Comparison of ENCODE assay signal across 10 cellular contexts in the genomic region with DNA sequence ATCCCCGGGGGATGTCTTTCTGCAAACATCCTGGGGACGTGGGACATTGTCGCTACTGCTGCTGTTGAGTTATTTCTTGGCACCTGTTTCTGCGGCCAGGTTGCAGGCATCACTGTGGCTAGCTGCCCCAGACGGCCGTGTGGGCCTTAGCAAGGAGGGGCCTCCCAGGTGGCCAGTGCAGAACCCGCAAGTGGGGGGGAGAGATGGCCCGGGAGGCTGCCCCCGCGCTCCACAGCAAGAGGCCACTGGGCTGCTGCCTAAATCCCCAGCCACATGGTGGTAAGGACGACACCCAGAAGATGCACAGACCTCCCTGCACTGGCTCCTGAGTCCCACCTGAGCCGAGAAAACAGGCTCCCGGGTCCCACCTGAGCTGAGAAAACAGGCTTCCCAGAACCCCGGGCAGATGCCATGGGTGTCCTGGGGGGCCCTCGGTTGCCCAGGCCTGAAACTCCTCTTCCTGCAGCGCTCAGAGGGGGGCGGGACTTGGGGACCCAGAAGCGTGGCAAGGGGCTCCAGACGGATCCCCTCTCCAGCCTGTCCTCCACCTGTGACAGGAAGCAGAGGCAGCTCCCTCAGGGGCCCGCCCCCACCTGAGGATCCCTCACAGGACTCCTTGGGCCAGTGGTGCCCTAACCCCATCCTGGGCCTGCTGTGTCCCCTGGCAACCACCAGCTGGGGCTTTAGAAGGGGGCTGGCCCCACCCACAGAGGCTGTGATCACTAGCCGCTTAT. TPM values are rescaled to one million over a fixed set of nuclear protein-coding genes. Genes with fewer than 3 reads are reported as not detected.
DNase-seq lines count a peak whose midpoint lies in the region; TF ChIP-seq lines count a peak whose summit lies in the region.
"Had no signal": no experiment of that assay in that cellular context is flagged by ENCODE, and none has a peak within 500 bp of the region (broad histone marks: within the 10 kb centered on the region; RNA-seq: fewer than 3 reads in every experiment).

No MANE protein-coding gene starts in this region.

- H3K36me3 Mint-ChIP-seq in IgD-negative memory B cell, result no peaks in the 10 kb centered on the region
- no peaks in the 10 kb centered on the region for H3K36me3 Mint-ChIP-seq in chondrocyte (ENCODE audit: low read depth)
- H3K36me3 Mint-ChIP-seq in osteocyte (ENCODE audit: unreplicated experiment), result no peaks in the 10 kb centered on the region

- H3K27me3 Mint-ChIP-seq in IgD-negative memory B cell, result peaks cover 7% of the 10 kb centered on the region
- H3K27me3 Mint-ChIP-seq in chondrocyte (ENCODE audit: low read depth), result peaks cover 5% of the 10 kb centered on the region
- H3K27me3 Mint-ChIP-seq in osteocyte (ENCODE audit: unreplicated experiment), result peaks cover 5% of the 10 kb centered on the region

- peaks cover 18 to 28% (median 20%) of the 10 kb centered on the region in 3 donors for H3K4me1 Mint-ChIP-seq in IgD-negative memory B cell
- peaks cover 31% of the 10 kb centered on the region for H3K4me1 Mint-ChIP-seq in chondrocyte (ENCODE audit: low read depth)
- H3K4me1 Mint-ChIP-seq in osteocyte (ENCODE audit: unreplicated experiment), result peaks cover 36% of the 10 kb centered on the region

- H3K27ac Mint-ChIP-seq in IgD-negative memory B cell (peak overlapping the region in 1 of 3 donors; percentile 66), chondrocyte (ENCODE audit: unreplicated experiment) (no peak overlapping the region), osteocyte (ENCODE audit: unreplicated experiment) (no peak overlapping the region)

- TF ChIP-seq CTCF in chondrocyte (IDR thresholded peaks at IDR 0.05), result no peak
- TF ChIP-seq CTCF in osteocyte (IDR thresholded peaks at IDR 0.05), result no peak

- DNase-seq in NCI-H82 (lab: John Stamatoyannopoulos, UW) (peak; percentile 22), NCI-H82 treated with DMSO at 0.1 percent for 48 hours (lab: John Stamatoyannopoulos, UW; ENCODE audit: unreplicated experiment) (no peak), chondrocyte (ENCODE audit: low spot score) (peak; percentile 84), osteocyte (ENCODE audit: extremely low spot score, unreplicated experiment) (no peak), NCI-H774 (lab: John Stamatoyannopoulos, UW) (no peak), cortex of kidney (lab: John Stamatoyannopoulos, UW) (no peak), glomerular visceral epithelial cell (ENCODE audit: extremely low spot score) (no peak)
- DNase-seq: NCI-H748 treated with DMSO at 0.1 percent for 48 hours; stimulated activated CD4-positive, alpha-beta T cell treated with anti-CD3 and anti-CD28 coated beads, Interleukin-15, amount 100 ng/mL, for 24 hours had no signal

- H3K9me3 Mint-ChIP-seq in IgD-negative memory B cell (peaks cover 0 to 3% (median 0%) of the 10 kb centered on the region in 3 donors), chondrocyte (ENCODE audit: low read depth) (no peaks in the 10 kb centered on the region), osteocyte (ENCODE audit: unreplicated experiment) (no peaks in the 10 kb centered on the region)

- H3K4me3 Mint-ChIP-seq in IgD-negative memory B cell, result peak overlapping the region in 3 of 4 donors; percentile 66 to 79 (median 76)
- no peak overlapping the region for H3K4me3 Mint-ChIP-seq in chondrocyte (ENCODE audit: unreplicated experiment)
- peak overlapping the region; percentile 67 for H3K4me3 Mint-ChIP-seq in osteocyte (ENCODE audit: unreplicated experiment)

RNA-seq across cellular contexts. Expression of a gene that starts 1.0 kb away (rescaled TPM):
- polyA plus RNA-seq in IgD-negative memory B cell, result 0.81 TPM
- total RNA-seq in chondrocyte (21.4 to 36.1 TPM (median 35.9 TPM) in 3 replicates), osteocyte (19.9 and 23.0 TPM in 2 replicates)

RNA-seq across cellular contexts. Expression of a gene that starts 25.4 kb away (rescaled TPM):
- 23.4 TPM for polyA plus RNA-seq in IgD-negative memory B cell
- total RNA-seq in chondrocyte (74.8 to 94.4 TPM (median 80.4 TPM) in 3 replicates), osteocyte (111 and 121 TPM in 2 replicates)

RNA-seq across cellular contexts. Expression of a gene that starts 26.5 kb away (rescaled TPM):
- 0.08 TPM for polyA plus RNA-seq in IgD-negative memory B cell
- total RNA-seq in chondrocyte (0.07 to 0.22 TPM (median 0.15 TPM) in 3 replicates), osteocyte (0.27 and 0.29 TPM in 2 replicates)

RNA-seq across cellular contexts. Expression of a gene that starts 40.3 kb away (rescaled TPM):
- 42.5 TPM for polyA plus RNA-seq in IgD-negative memory B cell
- total RNA-seq in chondrocyte (29.9 to 31.9 TPM (median 31.7 TPM) in 3 replicates), osteocyte (25.6 and 28.9 TPM in 2 replicates)

Comparison
In these comparisons a context has a peak if more than half of its experiments do, and no peak if none do; other contexts are left out.
1. DNase-seq: peak in NCI-H82 (single experiment) and chondrocyte (single experiment); none in NCI-H82 treated with DMSO at 0.1 percent for 48 hours (single experiment), osteocyte (single experiment), NCI-H774 (single experiment), cortex of kidney (single experiment) and glomerular visceral epithelial cell (single experiment).